In genomic region chr5:43854697-43855292, GRCh38 we compare ENCODE assay signal across 1 cellular context.
TF ChIP-seq lines count a peak whose summit lies in the region.

No MANE protein-coding gene starts in this region.

TF ChIP-seq in H1, 55 proteins besides CTCF, POLR2A, EP300 and RAD21 (continued from another document):
- TF ChIP-seq HDAC6 (IDR thresholded peaks at IDR 0.05; ENCODE audit: low read depth, low read length) (no peak), CHD7 (IDR thresholded peaks at IDR 0.05; ENCODE audit: insufficient replicate concordance, low read length) (no peak), KDM5A (IDR thresholded peaks at IDR 0.05; ENCODE audit: low read length) (no peak), TEAD4 (IDR thresholded peaks at IDR 0.05; ENCODE audit: low read depth, low read length) (peak; percentile 62; the same call in 1 of the 2 replicates), SIX5 (IDR thresholded peaks at IDR 0.05; ENCODE audit: low read depth, low read length) (no peak), HDAC2 (IDR thresholded peaks at IDR 0.05; ENCODE audit: borderline replicate concordance in 1 of 2, low read depth in 2 of 2, low read length in 2 of 2) (no peak), CEBPB (IDR thresholded peaks at IDR 0.05; ENCODE audit: low read depth, low read length) (no peak), TCF12 (IDR thresholded peaks at IDR 0.05; ENCODE audit: low read depth, low read length) (no peak), SUZ12 (IDR thresholded peaks at IDR 0.05; ENCODE audit: low read length) (no peak), POU5F1 (IDR thresholded peaks at IDR 0.05; ENCODE audit: low read depth, low read length) (no peak)
